ENCODE assay signal across 10 cellular contexts in genomic region chr3:162719684-162720341, GRCh38.
A peak's percentile ranks its signal among the peaks of the same experiment; 100 is the strongest.
DNase-seq lines count a peak whose midpoint lies in the region; ATAC-seq and TF ChIP-seq lines count a peak whose summit lies in the region.
"Had no signal": no experiment of that assay in that cellular context is flagged by ENCODE, and none has a peak within 500 bp of the region (broad histone marks: within the 10 kb centered on the region; RNA-seq: fewer than 3 reads in every experiment).

No MANE protein-coding gene starts in this region.

- no peaks in the 10 kb centered on the region for H3K4me1 ChIP-seq in gastrocnemius medialis
- H3K4me1 ChIP-seq: testis had no signal

- no peak overlapping the region for H3K27ac ChIP-seq in gastrocnemius medialis
- H3K27ac ChIP-seq: testis had no signal

- no peak for TF ChIP-seq POLR2A in gastrocnemius medialis (IDR thresholded peaks at IDR 0.05)

- no peaks in the 10 kb centered on the region for H3K9me3 ChIP-seq in gastrocnemius medialis
- H3K9me3 ChIP-seq: testis had no signal

- no peaks in the 10 kb centered on the region for H3K27me3 ChIP-seq in gastrocnemius medialis
- H3K27me3 ChIP-seq: testis had no signal

- no peak for TF ChIP-seq CTCF in gastrocnemius medialis (IDR thresholded peaks at IDR 0.05 in 4 of 5, conservative IDR thresholded peaks at IDR 0.05 in 1 of 5)

- H3K4me3 ChIP-seq in gastrocnemius medialis: no peak overlapping the region
- H3K4me3 ChIP-seq: testis had no signal

- H3K36me3 ChIP-seq in gastrocnemius medialis: no peaks in the 10 kb centered on the region

- in situ Hi-C loops in gastrocnemius medialis (cut with MboI; ENCODE audit: low sequenced_read_pairs in 4 of 4): no loop called here

- DNase-seq in GM03348 (ENCODE audit: low spot score) (peak; percentile 63), NCI-H69 (lab: John Stamatoyannopoulos, UW) (peak; percentile 50), dermis blood vessel endothelial cell (peak; percentile 5), non-pigmented ciliary epithelial cell (ENCODE audit: low read depth) (peak; percentile 91), gastrocnemius medialis (no peak)
- DNase-seq in activated naive CD4-positive, alpha-beta T cell treated with Interleukin-2 at 50 U/mL for 16 hours: no peak
- DNase-seq: NCI-H526, testis had no signal

- ATAC-seq in HG03571 (IDR thresholded peaks at IDR 0.05; ENCODE audit: unreplicated experiment) (no peak), HG02885 (IDR thresholded peaks at IDR 0.05; ENCODE audit: poor library complexity, unreplicated experiment) (no peak), gastrocnemius medialis (no peak)

- intact Hi-C loops in gastrocnemius medialis (cut with DNase I; ENCODE audit: low total_unique reads): no loop called here

Comparison
In these comparisons a context has a peak if more than half of its experiments do, and no peak if none do; other contexts are left out.
1. DNase-seq: peak in GM03348 (single experiment), NCI-H69 (single experiment), dermis blood vessel endothelial cell (single experiment) and non-pigmented ciliary epithelial cell (single experiment); none in activated naive CD4-positive, alpha-beta T cell treated with Interleukin-2 at 50 U/mL for 16 hours (single experiment) and gastrocnemius medialis (0 of 2).